ENCODE assay signal across 8 cellular contexts in the genomic region with DNA sequence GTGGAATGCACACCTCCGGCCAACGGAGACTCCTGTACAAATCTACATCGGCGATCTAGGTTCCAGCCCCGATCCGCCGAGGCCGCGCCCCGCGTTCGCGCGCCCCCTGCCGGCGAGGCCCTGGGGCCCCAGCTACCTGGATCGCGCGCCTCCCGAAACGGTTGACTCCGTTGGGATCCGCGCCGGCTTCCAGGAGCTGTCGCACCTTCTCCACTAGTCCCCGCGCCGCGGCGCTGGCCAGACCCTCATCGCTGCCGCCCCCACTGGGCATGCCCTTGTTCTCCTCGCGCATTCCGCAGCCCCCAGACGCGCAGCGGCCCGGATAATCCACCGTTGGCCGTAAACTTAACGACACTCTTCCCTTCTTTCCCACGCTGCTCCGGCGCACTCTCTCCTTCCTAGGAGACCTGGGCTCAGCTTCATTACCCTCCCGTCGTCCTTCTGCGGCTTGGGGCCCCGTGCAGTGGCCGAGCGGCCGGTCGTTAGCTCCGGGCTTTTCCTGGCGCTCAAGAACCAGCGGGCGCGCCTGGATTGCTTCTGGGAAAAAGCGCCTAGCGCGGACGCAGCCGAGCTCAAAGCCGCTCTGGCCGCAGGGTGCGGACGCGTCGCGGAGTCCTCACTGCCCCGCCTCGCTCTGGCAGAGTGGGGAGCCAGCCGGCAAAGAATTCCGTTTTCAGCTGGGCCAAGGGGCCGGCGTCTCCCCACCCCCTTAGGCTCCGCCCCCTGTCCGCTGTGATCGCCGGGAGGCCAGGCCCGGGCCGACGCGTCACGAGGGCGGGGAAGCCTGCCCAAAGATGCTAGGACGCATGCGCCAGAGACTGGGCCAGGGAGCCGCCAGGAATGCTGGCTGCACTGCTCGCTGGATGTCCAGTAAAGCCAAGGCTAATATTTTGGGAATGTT. TPM values are rescaled to one million over a fixed set of nuclear protein-coding genes. Genes with fewer than 3 reads are reported as not detected.
A peak's percentile ranks its signal among the peaks of the same experiment; 100 is the strongest.
DNase-seq lines count a peak whose midpoint lies in the region; ATAC-seq and TF ChIP-seq lines count a peak whose summit lies in the region.

A gene with protein sequence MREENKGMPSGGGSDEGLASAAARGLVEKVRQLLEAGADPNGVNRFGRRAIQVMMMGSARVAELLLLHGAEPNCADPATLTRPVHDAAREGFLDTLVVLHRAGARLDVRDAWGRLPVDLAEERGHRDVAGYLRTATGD (minus strand): TSS at position 644 of the 901 bp plus-strand sequence. CDS start 352 bp downstream, at position 292.

- H3K27ac ChIP-seq in cingulate gyrus (ENCODE audit: low read depth, low read length): peak within 1 kb of the TSS; percentile 75

- H3K4me1 Mint-ChIP-seq in activated B cell treated with CpG ODN at 0.5 μM for 24 hours: peaks cover 34% of the 10 kb centered on the region

- H3K9me3 Mint-ChIP-seq in activated B cell treated with CpG ODN at 0.5 μM for 24 hours: no peaks in the 10 kb centered on the region

- H3K36me3 Mint-ChIP-seq in activated B cell treated with CpG ODN at 0.5 μM for 24 hours (ENCODE audit: low read depth): no peaks in the 10 kb centered on the region

- intact Hi-C loops in activated B cell treated with CpG ODN at 0.5 μM for 24 hours (cut with micrococcal nuclease): loop anchor here (1.0 to 10.0 kb wide), 11 partner anchors 14 to 446 kb away; a partner anchor contains a TSS

- ATAC-seq in GM18498 (IDR thresholded peaks at IDR 0.05; ENCODE audit: unreplicated experiment): peak; percentile 95
- peak; percentile 91 for ATAC-seq in HG02852 (IDR thresholded peaks at IDR 0.05; ENCODE audit: unreplicated experiment)
- ATAC-seq in activated B cell treated with CpG ODN at 0.5 μM for 24 hours (ENCODE audit: low read depth): peak; percentile 94

- H3K4me3 Mint-ChIP-seq in activated B cell treated with CpG ODN at 0.5 μM for 24 hours: peak within 1 kb of the TSS; percentile 87

- POLR2A ChIA-PET in activated B cell treated with CpG ODN at 0.5 μM for 24 hours (lab: Charles Lee): interaction anchor here (1.0 to 2.5 kb wide), 6 partner anchors 11 to 230 kb away, joined by 3 to 18 read pairs (median 4); a partner anchor contains a TSS

- peak; percentile 79 for TF ChIP-seq CTCF in activated B cell treated with CpG ODN at 0.5 μM for 24 hours (IDR thresholded peaks at IDR 0.05)

- peak within 1 kb of the TSS; percentile 24 for H3K27ac Mint-ChIP-seq in activated B cell treated with CpG ODN at 0.5 μM for 24 hours

- DNase-seq in NCI-H2029 (lab: John Stamatoyannopoulos, UW): peak; percentile 94
- peak; percentile 78 for DNase-seq in activated B cell treated with CpG ODN at 0.5 μM for 24 hours
- peak; percentile 94 for DNase-seq in kidney glomerular epithelial cell (lab: John Stamatoyannopoulos, UW)
- peak; percentile 42 to 74 (median 66) for DNase-seq in stimulated activated CD4-positive, alpha-beta T cell treated with anti-CD3 and anti-CD28 coated beads, Interleukin-12 subunit alpha, Interleukin-12 subunit beta, amount 100 ng/mL, for 48 hours (ENCODE audit: low read depth in 2 of 3, low spot score in 1 of 3)
- no peak for DNase-seq in NOMO-1 (lab: John Stamatoyannopoulos, UW; ENCODE audit: unreplicated experiment in 2 of 2)

- CTCF ChIA-PET in activated B cell treated with CpG ODN at 0.5 μM for 24 hours (lab: Charles Lee): interaction anchor here (0.7 to 5.3 kb wide), 31 partner anchors 9 to 443 kb away, joined by 3 to 73 read pairs (median 4); a partner anchor contains a TSS

- peaks cover 29% of the 10 kb centered on the region for H3K27me3 Mint-ChIP-seq in activated B cell treated with CpG ODN at 0.5 μM for 24 hours

RNA-seq across cellular contexts. Expression of the gene that starts here (rescaled TPM):
- 0.32 and 0.38 TPM in 2 replicates for total RNA-seq in activated B cell treated with CpG ODN at 0.5 μM for 24 hours

Comparison
In these comparisons a context has a peak if more than half of its experiments do, and no peak if none do; other contexts are left out.
1. Peak in DNase-seq and ATAC-seq in activated B cell treated with CpG ODN at 0.5 μM for 24 hours; RNA of the gene not detected or under 1 TPM.
2. DNase-seq: peak in NCI-H2029 (single experiment), kidney glomerular epithelial cell (single experiment) and stimulated activated CD4-positive, alpha-beta T cell treated with anti-CD3 and anti-CD28 coated beads, Interleukin-12 subunit alpha, Interleukin-12 subunit beta, amount 100 ng/mL, for 48 hours (3 of 3); none in NOMO-1 (0 of 2).
3. Peak in every context shown above with its lines, with median percentiles within 50 percentile points of each other: ATAC-seq.